Comparison of ENCODE assay signal across 13 cellular contexts in genomic region chr21:34968414-34969333, GRCh38.
DNase-seq lines count a peak whose midpoint lies in the region; ATAC-seq and TF ChIP-seq lines count a peak whose summit lies in the region.
"Had no signal": no experiment of that assay in that cellular context is flagged by ENCODE, and none has a peak within 500 bp of the region (broad histone marks: within the 10 kb centered on the region; RNA-seq: fewer than 3 reads in every experiment).

No MANE protein-coding gene starts in this region.

- whole genome bisulfite sequencing in hepatocyte (ENCODE audit: low lambda C conversion rate, missing lambda C conversion rate) = 70% methylated on average over 13 of the region's 13 CpGs

- intact Hi-C loops in CD8-positive, alpha-beta T cell (cut with DNase I, micrococcal nuclease) = loop anchor here in 1 of 2 experiments (2.0 kb wide), 1 partner anchor 16 kb away; no protein-coding TSS in a partner anchor

- peaks cover 90% of the 10 kb centered on the region for H3K4me1 Mint-ChIP-seq in CD8-positive, alpha-beta T cell (ENCODE audit: low read depth)
- H3K4me1 Mint-ChIP-seq: brain had no signal

- no peak overlapping the region for H3K27ac ChIP-seq in CD8-positive, alpha-beta T cell (ENCODE audit: low read depth, low read length)
- H3K27ac ChIP-seq in KOPT-K1 (ENCODE audit: low read depth, low read length, poor library complexity, severe bottlenecking) (peak overlapping the region; percentile 63), hepatocyte (peak overlapping the region; percentile 36), MM.1S (ENCODE audit: low read length) (no peak overlapping the region)
- H3K27ac ChIP-seq: C4-2B, esophagus muscularis mucosa, RWPE1 had no signal

- H2AFZ ChIP-seq in hepatocyte = no peak overlapping the region
- no peak overlapping the region for H2AFZ ChIP-seq in MM.1S (ENCODE audit: low read length)

- H4K20me1 ChIP-seq in hepatocyte (ENCODE audit: insufficient read depth, poor library complexity, severe bottlenecking) = no peaks in the 10 kb centered on the region
- no peaks in the 10 kb centered on the region for H4K20me1 ChIP-seq in MM.1S (ENCODE audit: insufficient read depth, low read length)

- H3K27me3 ChIP-seq in CD8-positive, alpha-beta T cell (ENCODE audit: insufficient read depth, low read length) = no peaks in the 10 kb centered on the region
- H3K27me3 ChIP-seq in hepatocyte (no peaks in the 10 kb centered on the region), MM.1S (replicated peaks; ENCODE audit: insufficient read depth, low read length) (peaks cover 24% of the 10 kb centered on the region)

- POLR2A ChIA-PET in CD8-positive, alpha-beta T cell (lab: Charles Lee) = interaction anchor here (1.2 kb wide), 1 partner anchor 14 kb away, joined by 3 read pairs; no protein-coding TSS in a partner anchor

- TF ChIP-seq CTCF in CD8-positive, alpha-beta T cell (IDR thresholded peaks at IDR 0.05) = no peak
- no peak for TF ChIP-seq CTCF in hepatocyte (IDR thresholded peaks at IDR 0.05; ENCODE audit: poor library complexity)
- TF ChIP-seq CTCF in MM.1S (IDR thresholded peaks at IDR 0.05; ENCODE audit: low read length) = no peak

- no peak overlapping the region for H3K9ac ChIP-seq in MM.1S (ENCODE audit: low read length)

- H3K4me1 ChIP-seq in CD8-positive, alpha-beta T cell (ENCODE audit: insufficient read depth, low read length) = peaks cover 69% of the 10 kb centered on the region
- H3K4me1 ChIP-seq in hepatocyte (ENCODE audit: insufficient read depth) (peaks cover 5% of the 10 kb centered on the region), MM.1S (ENCODE audit: low read length) (peaks cover 21% of the 10 kb centered on the region)
- H3K4me1 ChIP-seq: esophagus muscularis mucosa had no signal

- peaks cover 37% of the 10 kb centered on the region for H3K36me3 Mint-ChIP-seq in CD8-positive, alpha-beta T cell
- H3K36me3 Mint-ChIP-seq: brain had no signal

- H3K27ac Mint-ChIP-seq in CD8-positive, alpha-beta T cell = peak overlapping the region; percentile 90
- H3K27ac Mint-ChIP-seq: brain had no signal

- H3F3A ChIP-seq in MM.1S (ENCODE audit: insufficient read depth, low read length) = peaks cover under 1% of the 10 kb centered on the region; the same call in 1 of the 2 replicates

- H3K4me3 ChIP-seq in CD8-positive, alpha-beta T cell (ENCODE audit: low read depth, low read length) = peak overlapping the region; percentile 6
- no peak overlapping the region for H3K4me3 ChIP-seq in hepatocyte
- no peak overlapping the region for H3K4me3 ChIP-seq in MM.1S (ENCODE audit: low read length)
- H3K4me3 ChIP-seq: esophagus muscularis mucosa had no signal

- ATAC-seq in CD8-positive, alpha-beta T cell = peak; percentile 28

- no peaks in the 10 kb centered on the region for H3K79me2 ChIP-seq in hepatocyte
- no peaks in the 10 kb centered on the region for H3K79me2 ChIP-seq in MM.1S (ENCODE audit: low read length)

- no peak overlapping the region for H3K4me2 ChIP-seq in hepatocyte
- H3K4me2 ChIP-seq in MM.1S (ENCODE audit: low read depth, low read length) = no peak overlapping the region

- DNase-seq in CD8-positive, alpha-beta T cell = no peak
- peak; percentile 42 to 60 for DNase-seq in activated CD4-positive, alpha-beta T cell treated with anti-CD3 and anti-CD28 coated beads, Interleukin-2, amount 50 U/mL, for 48 hours
- DNase-seq in hepatocyte (ENCODE audit: low spot score) = no peak
- DNase-seq in activated gamma-delta T cell treated with Interleukin-2 at 50 U/mL for 16 hours = no peak
- DNase-seq in NCI-H526 treated with DMSO at 0.1 percent for 48 hours (lab: John Stamatoyannopoulos, UW) = no peak
- DNase-seq in hypothalamus (lab: John Stamatoyannopoulos, UW) = no peak
- no peak for DNase-seq in MM.1S
- DNase-seq: NCI-H2081 had no signal

- peak overlapping the region; percentile 55 for H3K4me3 Mint-ChIP-seq in CD8-positive, alpha-beta T cell
- H3K4me3 Mint-ChIP-seq: brain had no signal

- H3K9me2 ChIP-seq in hepatocyte (replicated peaks; ENCODE audit: insufficient read depth) (no peaks in the 10 kb centered on the region), MM.1S (replicated peaks; ENCODE audit: insufficient read depth, low read length) (no peaks in the 10 kb centered on the region)

- no peaks in the 10 kb centered on the region for H3K9me3 ChIP-seq in CD8-positive, alpha-beta T cell (ENCODE audit: low read length)
- H3K9me3 ChIP-seq in KOPT-K1 (ENCODE audit: insufficient read depth, low read length, poor library complexity, severe bottlenecking) (no peaks in the 10 kb centered on the region), hepatocyte (ENCODE audit: low read depth) (no peaks in the 10 kb centered on the region), MM.1S (replicated peaks; ENCODE audit: insufficient read depth, low read length) (no peaks in the 10 kb centered on the region)
- H3K9me3 ChIP-seq: esophagus muscularis mucosa had no signal

- no peaks in the 10 kb centered on the region for H3K36me3 ChIP-seq in CD8-positive, alpha-beta T cell (ENCODE audit: insufficient read depth, low read length)
- H3K36me3 ChIP-seq in KOPT-K1 (ENCODE audit: insufficient read depth, low read length) (peaks cover 58% of the 10 kb centered on the region), hepatocyte (replicated peaks; ENCODE audit: insufficient read depth, low read depth) (no peaks in the 10 kb centered on the region), MM.1S (replicated peaks; ENCODE audit: insufficient read depth, low read length) (no peaks in the 10 kb centered on the region)
- H3K36me3 ChIP-seq: esophagus muscularis mucosa had no signal

- no peaks in the 10 kb centered on the region for H3K27me3 Mint-ChIP-seq in CD8-positive, alpha-beta T cell (ENCODE audit: low read depth)

- no peaks in the 10 kb centered on the region for H3K9me3 Mint-ChIP-seq in CD8-positive, alpha-beta T cell

- CTCF ChIA-PET in CD8-positive, alpha-beta T cell (lab: Charles Lee) = no interaction called here

Comparison
In these comparisons a context has a peak if more than half of its experiments do, and no peak if none do; other contexts are left out.
1. DNase-seq: peak in activated CD4-positive, alpha-beta T cell treated with anti-CD3 and anti-CD28 coated beads, Interleukin-2, amount 50 U/mL, for 48 hours (2 of 2); none in CD8-positive, alpha-beta T cell (0 of 7), hepatocyte (single experiment), activated gamma-delta T cell treated with Interleukin-2 at 50 U/mL for 16 hours (single experiment), NCI-H526 treated with DMSO at 0.1 percent for 48 hours (single experiment), hypothalamus (0 of 51) and MM.1S (single experiment).
2. H3K27ac ChIP-seq: peak in KOPT-K1 (single experiment) and hepatocyte (single experiment); none in CD8-positive, alpha-beta T cell (single experiment) and MM.1S (single experiment).